10 cellular contexts compared by ENCODE assay signal in genomic region chr10:15719062-15719898, GRCh38. TPM values are rescaled to one million over a fixed set of nuclear protein-coding genes. Genes with fewer than 3 reads are reported as not detected.
DNase-seq lines count a peak whose midpoint lies in the region; ATAC-seq, FAIRE-seq and TF ChIP-seq lines count a peak whose summit lies in the region.
"Had no signal": no experiment of that assay in that cellular context is flagged by ENCODE, and none has a peak within 500 bp of the region (broad histone marks: within the 10 kb centered on the region; RNA-seq: fewer than 3 reads in every experiment).

No MANE protein-coding gene starts in this region.

- no peaks in the 10 kb centered on the region for H3K36me3 Mint-ChIP-seq in neural progenitor cell

- no peak for ATAC-seq in HG02852 (IDR thresholded peaks at IDR 0.05; ENCODE audit: unreplicated experiment)

- peaks cover 23% of the 10 kb centered on the region for H3K27me3 ChIP-seq in NT2/D1 (ENCODE audit: insufficient read depth, insufficient read length)
- peaks cover 86% of the 10 kb centered on the region for H3K27me3 ChIP-seq in neural progenitor cell

- no peak overlapping the region for H3K27ac ChIP-seq in neural progenitor cell

- H3K36me3 ChIP-seq in NT2/D1 (ENCODE audit: insufficient read depth, insufficient read length, low read length) (no peaks in the 10 kb centered on the region), neural progenitor cell (no peaks in the 10 kb centered on the region)

- peak overlapping the region; percentile 69 for H2AFZ ChIP-seq in neural progenitor cell (replicated peaks)

- peak overlapping the region; percentile 89 for H3K4me2 ChIP-seq in neural progenitor cell

- no peaks in the 10 kb centered on the region for H3K9me3 Mint-ChIP-seq in neural progenitor cell

- H4K20me1 ChIP-seq in neural progenitor cell (ENCODE audit: low read depth), result peaks cover 11% of the 10 kb centered on the region

- no peaks in the 10 kb centered on the region for H3K79me2 ChIP-seq in neural progenitor cell (ENCODE audit: low read depth)

- H3K27me3 Mint-ChIP-seq in neural progenitor cell (ENCODE audit: insufficient read depth, low read depth), result peaks cover 17% of the 10 kb centered on the region

- H3K4me3 ChIP-seq in AG09309 (ENCODE audit: control insufficient read depth, low read depth, low read length), result peak overlapping the region; percentile 36
- peak overlapping the region; percentile 36 for H3K4me3 ChIP-seq in NT2/D1 (ENCODE audit: insufficient read length, low read depth)
- peak overlapping the region; percentile 58 for H3K4me3 ChIP-seq in neural progenitor cell

- no peak for DNase-seq in AG09309 (ENCODE audit: low read depth)
- no peak for DNase-seq in NT2/D1 (ENCODE audit: low read depth, low spot score)
- DNase-seq in frontal cortex (ENCODE audit: low spot score in 2 of 2), result peak; percentile 27 to 30
- peak; percentile 61 for DNase-seq in neural progenitor cell (ENCODE audit: low spot score)
- no peak for DNase-seq in stimulated activated CD4-positive, alpha-beta T cell treated with anti-CD3 and anti-CD28 coated beads, Interleukin-4, amount 100 ng/mL, for 24 hours
- no peak for DNase-seq in activated naive CD4-positive, alpha-beta T cell treated with anti-CD3 and anti-CD28 coated beads, Interleukin-2, amount 50 U/mL, for 16 hours
- DNase-seq in effector CD8-positive, alpha-beta T cell (lab: John Stamatoyannopoulos, UW), result no peak
- DNase-seq: GOT3 had no signal

- H3K9ac ChIP-seq in NT2/D1 (ENCODE audit: insufficient read length, low read depth) (peak overlapping the region; percentile 67), neural progenitor cell (no peak overlapping the region)

- TF ChIP-seq CTCF in AG09309 (IDR thresholded peaks at IDR 0.05; ENCODE audit: control insufficient read depth, insufficient read depth, low read depth, low read length, missing control alignments) (no peak), neural progenitor cell (IDR thresholded peaks at IDR 0.05) (no peak)

- no peaks in the 10 kb centered on the region for H3K4me1 ChIP-seq in NT2/D1 (ENCODE audit: insufficient read depth, insufficient read length)
- no peaks in the 10 kb centered on the region for H3K4me1 ChIP-seq in neural progenitor cell

- peaks cover 15% of the 10 kb centered on the region for H3F3A ChIP-seq in neural progenitor cell (ENCODE audit: low read depth)

- FAIRE-seq in frontal cortex (lab: Jason Lieb, UNC), result no peak

- peak overlapping the region; percentile 91 for H3K4me3 Mint-ChIP-seq in neural progenitor cell

- H3K4me1 Mint-ChIP-seq in neural progenitor cell, result peaks cover 10% of the 10 kb centered on the region

- H3K9me3 ChIP-seq in NT2/D1 (ENCODE audit: insufficient read depth, low read length), result no peaks in the 10 kb centered on the region
- no peaks in the 10 kb centered on the region for H3K9me3 ChIP-seq in neural progenitor cell (ENCODE audit: low read depth)

- peak overlapping the region; percentile 46 for H3K27ac Mint-ChIP-seq in neural progenitor cell

RNA-seq across cellular contexts. Expression of gene ITGA8, which starts 0.4 kb away (rescaled TPM):
- total RNA-seq in frontal cortex, result 3.7 TPM
- total RNA-seq in neural progenitor cell (ENCODE audit: low replicate concordance), result 0.15 TPM in 1 of 2 replicates, not detected in the other
- total RNA-seq: NCI-H460 had no signal

Comparison
In these comparisons a context has a peak if more than half of its experiments do, and no peak if none do; other contexts are left out.
1. DNase-seq: peak in frontal cortex (2 of 2) and neural progenitor cell (single experiment); none in AG09309 (single experiment), NT2/D1 (single experiment), stimulated activated CD4-positive, alpha-beta T cell treated with anti-CD3 and anti-CD28 coated beads, Interleukin-4, amount 100 ng/mL, for 24 hours (single experiment), activated naive CD4-positive, alpha-beta T cell treated with anti-CD3 and anti-CD28 coated beads, Interleukin-2, amount 50 U/mL, for 16 hours (single experiment) and effector CD8-positive, alpha-beta T cell (single experiment).
2. Peak in every context shown above with its lines, with median percentiles within 50 percentile points of each other: H3K4me3 ChIP-seq.